ENCODE assay signal across 34 cellular contexts in genomic region chr17:35616506-35616905, GRCh38. TPM values are rescaled to one million over a fixed set of nuclear protein-coding genes. Genes with fewer than 3 reads are reported as not detected.
"Had no signal": no experiment of that assay in that cellular context is flagged by ENCODE, and none has a peak within 500 bp of the region (broad histone marks: within the 10 kb centered on the region; RNA-seq: fewer than 3 reads in every experiment).

No MANE protein-coding gene starts in this region.

- H3K4me1 Mint-ChIP-seq: activated CD8-positive, alpha-beta memory T cell treated with anti-CD3 and anti-CD28 coated beads, Interleukin-2, amount 10 ng/mL, durations not matched to agents 7 days and 5 days; activated naive CD4-positive, alpha-beta T cell treated with anti-CD3 and anti-CD28 coated beads, Interleukin-2, amount 50 U/mL, for 24 hours; WTC11 had no signal

- H3K27ac ChIP-seq: ascending aorta, body of pancreas, Peyer's patch, RWPE1, SJSA1 had no signal

- ATAC-seq: activated CD8-positive, alpha-beta memory T cell treated with anti-CD3 and anti-CD28 coated beads, Interleukin-2, amount 10 ng/mL, durations not matched to agents 7 days and 5 days; body of pancreas; SK-N-SH treated with all-trans-retinoic acid at 6 μM for 48 hours; WTC11 had no signal

- H3K27me3 ChIP-seq: ascending aorta, body of pancreas, Peyer's patch, SJSA1 had no signal

- DNase-seq: activated CD4-positive, alpha-beta T cell treated with anti-CD3 and anti-CD28 coated beads for 1 hour; activated CD4-positive, alpha-beta T cell treated with anti-CD3 and anti-CD28 coated beads, Interleukin-2, amount 10 ng/mL, durations not matched to agents 24 days and 14 days; activated CD4-positive, alpha-beta T cell treated with anti-CD3 and anti-CD28 coated beads, Interleukin-2, amount 50 U/mL, for 48 hours; activated CD8-positive, alpha-beta memory T cell treated with anti-CD3 and anti-CD28 coated beads, Interleukin-2, amount 10 ng/mL, durations not matched to agents 7 days and 5 days; activated effector memory CD4-positive, alpha-beta T cell treated with Interleukin-2 at 50 U/mL for 16 hours; activated naive CD4-positive, alpha-beta T cell; activated T-cell treated with anti-CD3 and anti-CD28 coated beads, Interleukin-2, amount 50 U/mL, for 24 hours; amniotic stem cell; body of pancreas; central memory CD4-positive, alpha-beta T cell; KG1; NCI-H1092; NCI-H1417; NCI-H1930; NCI-H2171; NCI-H2227 treated with DMSO at 0.1 percent for 48 hours; NCI-H510A; NCI-H526 treated with DMSO at 0.1 percent for 48 hours; NK-92 treated with Interleukin-12 subunit alpha and Interleukin-12 subunit beta, amount 100 ng/mL, for 24 hours; OCI-M1; Peyer's patch; Right ventricle myocardium superior; SW 1271 had no signal

- H3K4me3 ChIP-seq: ascending aorta, body of pancreas, Peyer's patch, SJSA1 had no signal

- H3K4me3 Mint-ChIP-seq: activated CD4-positive, alpha-beta T cell treated with anti-CD3 and anti-CD28 coated beads, Interleukin-2, amount 10 ng/mL, durations not matched to agents 24 days and 14 days; activated CD8-positive, alpha-beta memory T cell treated with anti-CD3 and anti-CD28 coated beads, Interleukin-2, amount 10 ng/mL, durations not matched to agents 7 days and 5 days; activated naive CD4-positive, alpha-beta T cell treated with anti-CD3 and anti-CD28 coated beads, Interleukin-2, amount 50 U/mL, for 24 hours; activated T-cell treated with anti-CD3 and anti-CD28 coated beads, Interleukin-2, amount 50 U/mL, for 24 hours; activated T-helper 1 cell treated with anti-CD3 and anti-CD28 coated beads, Interleukin-12 subunit alpha, Interleukin-12 subunit beta, Interleukin-2, Interleukin-4 antibody, amounts not matched to agents 30 ng/mL and 10 ng/mL and 1 ng/mL, durations not matched to agents 14 hours and 24 hours and 36 hours; T-helper 1 cell treated with Interleukin-12 subunit alpha and Interleukin-12 subunit beta and Interleukin-4 antibody, amounts not matched to agents 30 μg/mL and 1 μg/mL, for 36 hours; WTC11 had no signal

- H3K9me3 ChIP-seq: ascending aorta, body of pancreas, Peyer's patch, SJSA1 had no signal

- H3K4me1 ChIP-seq: ascending aorta, SJSA1 had no signal

- H3K27ac Mint-ChIP-seq: activated CD4-positive, alpha-beta T cell treated with anti-CD3 and anti-CD28 coated beads, Interleukin-2, amount 10 ng/mL, durations not matched to agents 24 days and 14 days; activated naive CD4-positive, alpha-beta T cell treated with anti-CD3 and anti-CD28 coated beads, Interleukin-2, amount 50 U/mL, for 24 hours; activated T-cell treated with anti-CD3 and anti-CD28 coated beads, Interleukin-2, amount 50 U/mL, for 24 hours; activated T-helper 1 cell treated with anti-CD3 and anti-CD28 coated beads, Interleukin-12 subunit alpha, Interleukin-12 subunit beta, Interleukin-2, Interleukin-4 antibody, amounts not matched to agents 30 ng/mL and 10 ng/mL and 1 ng/mL, durations not matched to agents 14 hours and 24 hours and 36 hours; T-helper 1 cell treated with Interleukin-12 subunit alpha and Interleukin-12 subunit beta and Interleukin-4 antibody, amounts not matched to agents 30 μg/mL and 1 μg/mL, for 36 hours; WTC11 had no signal

- FAIRE-seq: bronchial epithelial cell had no signal

- H3K9me3 Mint-ChIP-seq: activated CD4-positive, alpha-beta T cell treated with anti-CD3 and anti-CD28 coated beads, Interleukin-2, amount 10 ng/mL, durations not matched to agents 24 days and 14 days; activated naive CD4-positive, alpha-beta T cell treated with anti-CD3 and anti-CD28 coated beads, Interleukin-2, amount 50 U/mL, for 24 hours; activated T-cell treated with anti-CD3 and anti-CD28 coated beads, Interleukin-2, amount 50 U/mL, for 24 hours; activated T-helper 1 cell treated with anti-CD3 and anti-CD28 coated beads, Interleukin-12 subunit alpha, Interleukin-12 subunit beta, Interleukin-2, Interleukin-4 antibody, amounts not matched to agents 30 ng/mL and 10 ng/mL and 1 ng/mL, durations not matched to agents 14 hours and 24 hours and 36 hours; T-helper 1 cell treated with Interleukin-12 subunit alpha and Interleukin-12 subunit beta and Interleukin-4 antibody, amounts not matched to agents 30 μg/mL and 1 μg/mL, for 36 hours; WTC11 had no signal

- H3K27me3 Mint-ChIP-seq: activated CD4-positive, alpha-beta T cell treated with anti-CD3 and anti-CD28 coated beads, Interleukin-2, amount 10 ng/mL, durations not matched to agents 24 days and 14 days; activated CD8-positive, alpha-beta memory T cell treated with anti-CD3 and anti-CD28 coated beads, Interleukin-2, amount 10 ng/mL, durations not matched to agents 7 days and 5 days; activated naive CD4-positive, alpha-beta T cell treated with anti-CD3 and anti-CD28 coated beads, Interleukin-2, amount 50 U/mL, for 24 hours; activated T-cell treated with anti-CD3 and anti-CD28 coated beads, Interleukin-2, amount 50 U/mL, for 24 hours had no signal

RNA-seq across cellular contexts. Expression of gene SLFN14, which starts 55.9 kb away (rescaled TPM):
- total RNA-seq: ascending aorta, body of pancreas, bronchial epithelial cell, LHCN-M2, M059J, Peyer's patch, Right ventricle myocardium superior, SJSA1, WTC11 had no signal
